Comparison of ENCODE assay signal across 15 cellular contexts in genomic region chr9:138053321-138053868, GRCh38.
DNase-seq lines count a peak whose midpoint lies in the region; ATAC-seq and TF ChIP-seq lines count a peak whose summit lies in the region.
"Had no signal": no experiment of that assay in that cellular context is flagged by ENCODE, and none has a peak within 500 bp of the region (broad histone marks: within the 10 kb centered on the region; RNA-seq: fewer than 3 reads in every experiment).

No MANE protein-coding gene starts in this region.

- H3K27me3 ChIP-seq in GM23338 (ENCODE audit: insufficient read depth) (no peaks in the 10 kb centered on the region), neural progenitor cell (no peaks in the 10 kb centered on the region)
- H3K27me3 ChIP-seq: dorsolateral prefrontal cortex had no signal

- no peaks in the 10 kb centered on the region for H3K9me3 ChIP-seq in neural progenitor cell (ENCODE audit: low read depth)
- no peaks in the 10 kb centered on the region for H3K9me3 ChIP-seq in T-helper 17 cell (ENCODE audit: control insufficient read depth, low read length, poor library complexity, severe bottlenecking)
- H3K9me3 ChIP-seq: HAP-1 had no signal

- H3K27ac ChIP-seq in GM23338 (ENCODE audit: low read depth) (no peak overlapping the region), neural progenitor cell (no peak overlapping the region)

- H3K4me3 Mint-ChIP-seq in GM23338, result no peak overlapping the region
- peak overlapping the region; percentile 1 for H3K4me3 Mint-ChIP-seq in neural progenitor cell
- H3K4me3 Mint-ChIP-seq in T-helper 17 cell, result no peak overlapping the region
- H3K4me3 Mint-ChIP-seq: activated T-helper 1 cell treated with anti-CD3 and anti-CD28 coated beads, Interleukin-12 subunit alpha, Interleukin-12 subunit beta, Interleukin-2, Interleukin-4 antibody, amounts not matched to agents 30 ng/mL and 10 ng/mL and 1 ng/mL, durations not matched to agents 14 hours and 24 hours and 36 hours; CD8-positive, alpha-beta T cell; mesothelial cell of epicardium had no signal

- H3K4me2 ChIP-seq in GM23338 (no peak overlapping the region), neural progenitor cell (no peak overlapping the region)

- peaks cover 13% of the 10 kb centered on the region for H3K27me3 Mint-ChIP-seq in GM23338 (ENCODE audit: insufficient read depth, low read depth, poor library complexity)
- H3K27me3 Mint-ChIP-seq in neural progenitor cell (ENCODE audit: insufficient read depth, low read depth), result peaks cover under 1% of the 10 kb centered on the region
- H3K27me3 Mint-ChIP-seq in T-helper 17 cell, result peaks cover 31% of the 10 kb centered on the region

- H3K4me3 ChIP-seq in GM23338, result no peak overlapping the region
- no peak overlapping the region for H3K4me3 ChIP-seq in neural progenitor cell
- H3K4me3 ChIP-seq: dorsolateral prefrontal cortex, HAP-1 had no signal

- H3K4me1 Mint-ChIP-seq in GM23338, result peaks cover 15% of the 10 kb centered on the region
- H3K4me1 Mint-ChIP-seq in neural progenitor cell, result peaks cover 17% of the 10 kb centered on the region
- peaks cover 8% of the 10 kb centered on the region for H3K4me1 Mint-ChIP-seq in T-helper 17 cell

- TF ChIP-seq CTCF in GM23338 (conservative IDR thresholded peaks at IDR 0.05; ENCODE audit: low read depth in 2 of 2) (no peak), neural progenitor cell (IDR thresholded peaks at IDR 0.05) (no peak)

- H3K27ac Mint-ChIP-seq in GM23338, result no peak overlapping the region
- no peak overlapping the region for H3K27ac Mint-ChIP-seq in neural progenitor cell
- H3K27ac Mint-ChIP-seq in T-helper 17 cell, result no peak overlapping the region
- H3K27ac Mint-ChIP-seq: activated T-helper 1 cell treated with anti-CD3 and anti-CD28 coated beads, Interleukin-12 subunit alpha, Interleukin-12 subunit beta, Interleukin-2, Interleukin-4 antibody, amounts not matched to agents 30 ng/mL and 10 ng/mL and 1 ng/mL, durations not matched to agents 14 hours and 24 hours and 36 hours; CD8-positive, alpha-beta T cell; mesothelial cell of epicardium had no signal

- no peaks in the 10 kb centered on the region for H3K9me2 ChIP-seq in GM23338 (ENCODE audit: insufficient read depth)

- H3F3A ChIP-seq in GM23338 (replicated peaks; ENCODE audit: low read depth) (no peaks in the 10 kb centered on the region), neural progenitor cell (ENCODE audit: low read depth) (no peaks in the 10 kb centered on the region)

- H3K36me3 Mint-ChIP-seq in GM23338 (ENCODE audit: low read depth), result peaks cover 31% of the 10 kb centered on the region
- peaks cover 2% of the 10 kb centered on the region for H3K36me3 Mint-ChIP-seq in neural progenitor cell
- H3K36me3 Mint-ChIP-seq in T-helper 17 cell (ENCODE audit: low read depth), result no peaks in the 10 kb centered on the region
- H3K36me3 Mint-ChIP-seq: CD8-positive, alpha-beta T cell; mesothelial cell of epicardium had no signal

- ATAC-seq in GM23338 (peak; percentile 71), T-helper 17 cell (no peak)
- ATAC-seq: CD8-positive, alpha-beta T cell had no signal

- H3K36me3 ChIP-seq in GM23338 (ENCODE audit: insufficient read depth) (no peaks in the 10 kb centered on the region; the same call in 1 of the 2 replicates), neural progenitor cell (no peaks in the 10 kb centered on the region)
- H3K36me3 ChIP-seq: HAP-1 had no signal

- no peaks in the 10 kb centered on the region; the same call in 1 of the 2 replicates for H4K20me1 ChIP-seq in GM23338 (replicated peaks; ENCODE audit: insufficient read depth)
- H4K20me1 ChIP-seq in neural progenitor cell (ENCODE audit: low read depth), result no peaks in the 10 kb centered on the region

- H2AFZ ChIP-seq in GM23338 (no peak overlapping the region), neural progenitor cell (replicated peaks) (no peak overlapping the region)

- H3K79me2 ChIP-seq in GM23338 (replicated peaks; ENCODE audit: insufficient read depth), result no peaks in the 10 kb centered on the region
- no peaks in the 10 kb centered on the region for H3K79me2 ChIP-seq in neural progenitor cell (ENCODE audit: low read depth)

- H3K4me1 ChIP-seq in GM23338 (ENCODE audit: insufficient read depth) (no peaks in the 10 kb centered on the region), neural progenitor cell (peaks cover 9% of the 10 kb centered on the region)
- H3K4me1 ChIP-seq: HAP-1 had no signal

- H3K9ac ChIP-seq in neural progenitor cell, result no peak overlapping the region

- H3K9me3 Mint-ChIP-seq in GM23338 (no peaks in the 10 kb centered on the region), neural progenitor cell (no peaks in the 10 kb centered on the region)
- H3K9me3 Mint-ChIP-seq: activated T-helper 1 cell treated with anti-CD3 and anti-CD28 coated beads, Interleukin-12 subunit alpha, Interleukin-12 subunit beta, Interleukin-2, Interleukin-4 antibody, amounts not matched to agents 30 ng/mL and 10 ng/mL and 1 ng/mL, durations not matched to agents 14 hours and 24 hours and 36 hours; CD8-positive, alpha-beta T cell; mesothelial cell of epicardium had no signal

- DNase-seq in NCI-H82 (lab: John Stamatoyannopoulos, UW), result peak; percentile 42
- DNase-seq in NCI-H82 treated with DMSO at 0.1 percent for 48 hours (lab: John Stamatoyannopoulos, UW; ENCODE audit: unreplicated experiment), result no peak
- peak; percentile 66 for DNase-seq in GM23338 (ENCODE audit: low spot score)
- DNase-seq in activated CD8-positive, alpha-beta memory T cell treated with anti-CD3 and anti-CD28 coated beads, Interleukin-2, amount 50 U/mL, for 48 hours, result peak; percentile 48
- no peak for DNase-seq in neural progenitor cell (ENCODE audit: low spot score)
- no peak for DNase-seq in NCI-H128 (lab: John Stamatoyannopoulos, UW; ENCODE audit: unreplicated experiment)
- no peak for DNase-seq in effector CD8-positive, alpha-beta T cell (lab: John Stamatoyannopoulos, UW)
- DNase-seq in T-helper 17 cell, result no peak
- DNase-seq: NCI-H2081 treated with DMSO at 0.1 percent for 48 hours, occipital lobe had no signal

TF ChIP-seq in GM23338, 12 proteins besides CTCF, POLR2A, EP300 and RAD21 (continues in another document):
- TF ChIP-seq EZH2 (IDR thresholded peaks at IDR 0.05; ENCODE audit: low read depth, unreplicated experiment), result no peak
- TF ChIP-seq ZNF331 (CRISPR knock-in tag; IDR thresholded peaks at IDR 0.05; ENCODE audit: low read depth), result no peak
- no peak for TF ChIP-seq EZH2phosphoT487 (IDR thresholded peaks at IDR 0.05; ENCODE audit: unreplicated experiment)
- no peak for TF ChIP-seq POLR2AphosphoS5 (IDR thresholded peaks at IDR 0.05; ENCODE audit: low read depth)
- TF ChIP-seq ZNF114 (CRISPR knock-in tag; IDR thresholded peaks at IDR 0.05), result no peak
- no peak for TF ChIP-seq JUNB (IDR thresholded peaks at IDR 0.05; ENCODE audit: unreplicated experiment)
- TF ChIP-seq REST (IDR thresholded peaks at IDR 0.05; ENCODE audit: unreplicated experiment), result no peak
- no peak for TF ChIP-seq STAT1 (IDR thresholded peaks at IDR 0.05; ENCODE audit: unreplicated experiment)
- TF ChIP-seq ETS1 (IDR thresholded peaks at IDR 0.05), result no peak
- TF ChIP-seq NANOG (IDR thresholded peaks at IDR 0.05; ENCODE audit: borderline replicate concordance), result no peak
- TF ChIP-seq CREB1 (CRISPR knock-in tag; IDR thresholded peaks at IDR 0.05; ENCODE audit: low read depth), result no peak

Comparison
In these comparisons a context has a peak if more than half of its experiments do, and no peak if none do; other contexts are left out.
1. DNase-seq: peak in NCI-H82 (single experiment), GM23338 (single experiment) and activated CD8-positive, alpha-beta memory T cell treated with anti-CD3 and anti-CD28 coated beads, Interleukin-2, amount 50 U/mL, for 48 hours (single experiment); none in NCI-H82 treated with DMSO at 0.1 percent for 48 hours (single experiment), neural progenitor cell (single experiment), NCI-H128 (single experiment), effector CD8-positive, alpha-beta T cell (single experiment) and T-helper 17 cell (0 of 3).